1 cellular context compared by ENCODE assay signal in the genomic region with DNA sequence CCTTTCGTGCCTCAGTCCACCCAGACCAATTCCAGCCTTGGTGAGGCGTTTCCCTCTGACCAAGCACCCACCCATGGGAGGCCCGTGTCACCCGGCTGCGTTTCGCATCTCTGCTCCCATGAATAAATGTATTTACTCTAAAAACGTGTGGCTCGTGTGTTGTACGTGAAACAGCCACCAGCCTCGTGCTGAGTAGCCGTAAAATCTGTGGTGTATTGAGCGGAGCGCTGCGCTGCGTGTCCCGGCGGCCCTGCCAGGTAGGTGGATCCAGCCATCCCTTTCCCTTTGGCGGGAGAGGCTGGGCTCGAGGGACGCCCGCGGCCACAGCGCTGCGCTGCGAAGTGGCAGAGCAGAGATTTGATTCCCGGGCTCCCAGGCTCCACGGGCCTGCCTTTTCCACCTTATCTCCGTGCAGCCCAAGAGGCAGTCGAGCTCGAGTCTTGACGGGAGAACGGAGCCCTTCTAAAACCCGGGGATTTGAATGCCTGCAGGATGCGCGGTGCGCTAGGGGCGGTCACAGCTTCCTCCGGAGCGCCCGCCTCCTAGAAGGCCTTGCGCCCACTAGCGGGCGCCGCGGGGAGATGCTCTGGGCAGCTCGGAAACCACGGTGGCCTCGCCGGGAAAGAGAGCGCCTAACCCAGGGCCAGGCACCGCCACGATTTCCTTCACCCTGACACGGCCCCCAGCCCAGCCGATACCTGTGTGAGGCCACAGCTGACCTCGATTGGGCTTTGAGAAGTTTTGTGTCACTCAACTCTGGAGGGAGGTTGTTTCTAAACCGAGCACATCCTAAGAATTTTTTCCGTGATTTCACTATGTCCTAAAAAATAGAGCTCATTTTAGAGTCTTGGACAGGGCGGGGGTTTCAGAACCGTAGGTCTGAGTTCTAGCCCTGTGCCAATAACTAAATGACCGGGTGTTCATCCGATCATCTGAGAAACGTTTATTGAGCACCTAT.
TF ChIP-seq lines count a peak whose summit lies in the region.

No MANE protein-coding gene starts in this region.

TF ChIP-seq in liver, 16 proteins besides CTCF, POLR2A, EP300 and RAD21 (continued from another document):
- peak in 1 of 2 donors; percentile 58 for TF ChIP-seq GABPA (IDR thresholded peaks at IDR 0.05 in 1 of 2, conservative IDR thresholded peaks at IDR 0.05 in 1 of 2)
- TF ChIP-seq, protein P1, sequence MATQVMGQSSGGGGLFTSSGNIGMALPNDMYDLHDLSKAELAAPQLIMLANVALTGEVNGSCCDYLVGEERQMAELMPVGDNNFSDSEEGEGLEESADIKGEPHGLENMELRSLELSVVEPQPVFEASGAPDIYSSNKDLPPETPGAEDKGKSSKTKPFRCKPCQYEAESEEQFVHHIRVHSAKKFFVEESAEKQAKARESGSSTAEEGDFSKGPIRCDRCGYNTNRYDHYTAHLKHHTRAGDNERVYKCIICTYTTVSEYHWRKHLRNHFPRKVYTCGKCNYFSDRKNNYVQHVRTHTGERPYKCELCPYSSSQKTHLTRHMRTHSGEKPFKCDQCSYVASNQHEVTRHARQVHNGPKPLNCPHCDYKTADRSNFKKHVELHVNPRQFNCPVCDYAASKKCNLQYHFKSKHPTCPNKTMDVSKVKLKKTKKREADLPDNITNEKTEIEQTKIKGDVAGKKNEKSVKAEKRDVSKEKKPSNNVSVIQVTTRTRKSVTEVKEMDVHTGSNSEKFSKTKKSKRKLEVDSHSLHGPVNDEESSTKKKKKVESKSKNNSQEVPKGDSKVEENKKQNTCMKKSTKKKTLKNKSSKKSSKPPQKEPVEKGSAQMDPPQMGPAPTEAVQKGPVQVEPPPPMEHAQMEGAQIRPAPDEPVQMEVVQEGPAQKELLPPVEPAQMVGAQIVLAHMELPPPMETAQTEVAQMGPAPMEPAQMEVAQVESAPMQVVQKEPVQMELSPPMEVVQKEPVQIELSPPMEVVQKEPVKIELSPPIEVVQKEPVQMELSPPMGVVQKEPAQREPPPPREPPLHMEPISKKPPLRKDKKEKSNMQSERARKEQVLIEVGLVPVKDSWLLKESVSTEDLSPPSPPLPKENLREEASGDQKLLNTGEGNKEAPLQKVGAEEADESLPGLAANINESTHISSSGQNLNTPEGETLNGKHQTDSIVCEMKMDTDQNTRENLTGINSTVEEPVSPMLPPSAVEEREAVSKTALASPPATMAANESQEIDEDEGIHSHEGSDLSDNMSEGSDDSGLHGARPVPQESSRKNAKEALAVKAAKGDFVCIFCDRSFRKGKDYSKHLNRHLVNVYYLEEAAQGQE (IDR thresholded peaks at IDR 0.05) = peak; percentile 3
- peak in 1 of 2 donors; percentile 9 for TF ChIP-seq HNF4A (conservative IDR thresholded peaks at IDR 0.05)
- no peak for TF ChIP-seq EGR1 (IDR thresholded peaks at IDR 0.05; ENCODE audit: low read depth in 2 of 2)
- no peak for TF ChIP-seq TAF1 (conservative IDR thresholded peaks at IDR 0.05)
